ENCODE assay signal across 11 cellular contexts in the genomic region with DNA sequence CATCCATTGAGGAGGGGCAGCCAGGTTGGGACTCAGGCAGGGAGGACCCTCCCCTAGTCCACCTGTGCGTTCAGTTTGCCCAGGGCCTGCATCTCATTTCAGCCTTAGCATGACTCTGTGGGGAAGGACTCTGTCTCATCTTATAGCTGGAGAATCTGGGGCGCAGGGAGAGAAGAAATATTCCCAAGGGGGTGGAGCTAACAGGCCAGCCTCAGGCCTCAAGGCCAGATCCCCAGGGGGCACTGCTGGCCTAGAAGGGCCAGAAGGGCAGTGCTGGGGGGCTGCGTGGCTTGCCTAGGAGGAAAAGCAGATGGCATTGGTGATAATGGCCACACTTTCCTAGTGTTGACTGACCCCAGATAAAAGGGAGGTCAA. TPM values are rescaled to one million over a fixed set of nuclear protein-coding genes. Genes with fewer than 3 reads are reported as not detected.
DNase-seq lines count a peak whose midpoint lies in the region; ATAC-seq and TF ChIP-seq lines count a peak whose summit lies in the region.
"Had no signal": no experiment of that assay in that cellular context is flagged by ENCODE, and none has a peak within 500 bp of the region (broad histone marks: within the 10 kb centered on the region; RNA-seq: fewer than 3 reads in every experiment).

No MANE protein-coding gene starts in this region.

- DNase-seq in activated naive CD4-positive, alpha-beta T cell treated with anti-CD3 and anti-CD28 coated beads for 36 hours, result no peak
- DNase-seq in activated naive CD4-positive, alpha-beta T cell treated with anti-CD3 and anti-CD28 coated beads, Interleukin-2, amount 50 U/mL, for 16 hours, result no peak
- DNase-seq in central memory CD8-positive, alpha-beta T cell (ENCODE audit: low spot score in 2 of 2), result no peak
- DNase-seq in mesothelial cell of epicardium (ENCODE audit: low spot score in 2 of 2, unreplicated experiment in 2 of 2) (no peak), upper lobe of left lung (peak in 1 of 2 donors; percentile 16), dedifferentiated amniotic fluid mesenchymal stem cell (ENCODE audit: extremely low spot score) (no peak), NCI-H345 (lab: John Stamatoyannopoulos, UW) (no peak)
- DNase-seq in stimulated activated CD8-positive, alpha-beta memory T cell treated with anti-CD3 and anti-CD28 coated beads, Interleukin-4, amount 100 ng/mL, for 48 hours, result no peak
- DNase-seq: stimulated activated CD4-positive, alpha-beta T cell treated with anti-CD3 and anti-CD28 coated beads, Interleukin-15, amount 100 ng/mL, for 24 hours had no signal

- no peak for TF ChIP-seq POLR2A in upper lobe of left lung (IDR thresholded peaks at IDR 0.05)

- peak overlapping the region in 2 of 4 donors; percentile 34 to 40 for H3K4me3 ChIP-seq in upper lobe of left lung

- H3K9me3 ChIP-seq in upper lobe of left lung, result no peaks in the 10 kb centered on the region

- H3K36me3 Mint-ChIP-seq in activated naive CD4-positive, alpha-beta T cell treated with anti-CD3 and anti-CD28 coated beads for 36 hours (ENCODE audit: low read depth), result no peaks in the 10 kb centered on the region
- H3K36me3 Mint-ChIP-seq in central memory CD8-positive, alpha-beta T cell (ENCODE audit: insufficient read depth), result no peaks in the 10 kb centered on the region
- H3K36me3 Mint-ChIP-seq in mesothelial cell of epicardium, result peaks cover 26% of the 10 kb centered on the region

- no peak for TF ChIP-seq EP300 in upper lobe of left lung (IDR thresholded peaks at IDR 0.05)

- peak overlapping the region; percentile 81 to 99 (median 98) for H3K27ac ChIP-seq in upper lobe of left lung
- H3K27ac ChIP-seq: C4-2B, KMS-11 had no signal

- 69% methylated on average over 2 to 3 of the region's 3 CpGs for WGBS in upper lobe of left lung, 2 donors

- H3K27me3 Mint-ChIP-seq in activated naive CD4-positive, alpha-beta T cell treated with anti-CD3 and anti-CD28 coated beads for 36 hours (ENCODE audit: low read depth), result no peaks in the 10 kb centered on the region
- H3K27me3 Mint-ChIP-seq in central memory CD8-positive, alpha-beta T cell, result no peaks in the 10 kb centered on the region
- H3K27me3 Mint-ChIP-seq in mesothelial cell of epicardium (ENCODE audit: low read depth), result no peaks in the 10 kb centered on the region

- no peak for TF ChIP-seq CTCF in mesothelial cell of epicardium (IDR thresholded peaks at IDR 0.05; ENCODE audit: unreplicated experiment)
- no peak for TF ChIP-seq CTCF in upper lobe of left lung (IDR thresholded peaks at IDR 0.05)

- peak overlapping the region; percentile 48 for H3K4me3 Mint-ChIP-seq in activated naive CD4-positive, alpha-beta T cell treated with anti-CD3 and anti-CD28 coated beads for 36 hours
- peak overlapping the region; percentile 75 for H3K4me3 Mint-ChIP-seq in central memory CD8-positive, alpha-beta T cell
- H3K4me3 Mint-ChIP-seq in mesothelial cell of epicardium, result peak overlapping the region; percentile 31

- CTCF ChIA-PET in activated naive CD4-positive, alpha-beta T cell treated with anti-CD3 and anti-CD28 coated beads for 36 hours (lab: Charles Lee), result interaction anchor here (1.4 to 3.1 kb wide), 3 partner anchors 55 to 151 kb away, joined by 5 to 13 read pairs (median 5); no protein-coding TSS in a partner anchor

- no peak overlapping the region for H3K27ac Mint-ChIP-seq in activated naive CD4-positive, alpha-beta T cell treated with anti-CD3 and anti-CD28 coated beads for 36 hours
- peak overlapping the region; percentile 0 for H3K27ac Mint-ChIP-seq in central memory CD8-positive, alpha-beta T cell (ENCODE audit: low read depth)
- peak overlapping the region; percentile 98 for H3K27ac Mint-ChIP-seq in mesothelial cell of epicardium

- peaks cover 94 to 100% (median 98%) of the 10 kb centered on the region in 4 donors for H3K4me1 ChIP-seq in upper lobe of left lung

- intact Hi-C loops in activated naive CD4-positive, alpha-beta T cell treated with anti-CD3 and anti-CD28 coated beads for 36 hours (cut with micrococcal nuclease), result no loop called here

- no peak for ATAC-seq in central memory CD8-positive, alpha-beta T cell (replicated peaks; ENCODE audit: extremely low read depth, poor library complexity, severe bottlenecking)
- no peak for ATAC-seq in upper lobe of left lung (ENCODE audit: low FRiP score in 2 of 2)

- no peaks in the 10 kb centered on the region for H3K9me3 Mint-ChIP-seq in activated naive CD4-positive, alpha-beta T cell treated with anti-CD3 and anti-CD28 coated beads for 36 hours
- H3K9me3 Mint-ChIP-seq in central memory CD8-positive, alpha-beta T cell, result no peaks in the 10 kb centered on the region
- H3K9me3 Mint-ChIP-seq in mesothelial cell of epicardium, result no peaks in the 10 kb centered on the region

- peaks cover 51 to 90% (median 76%) of the 10 kb centered on the region in 4 donors for H3K36me3 ChIP-seq in upper lobe of left lung

- H3K27me3 ChIP-seq in upper lobe of left lung, result no peaks in the 10 kb centered on the region

- H3K4me1 Mint-ChIP-seq in activated naive CD4-positive, alpha-beta T cell treated with anti-CD3 and anti-CD28 coated beads for 36 hours (ENCODE audit: low read depth), result peaks cover 22% of the 10 kb centered on the region
- peaks cover 28% of the 10 kb centered on the region for H3K4me1 Mint-ChIP-seq in central memory CD8-positive, alpha-beta T cell
- peaks cover 54% of the 10 kb centered on the region for H3K4me1 Mint-ChIP-seq in mesothelial cell of epicardium

RNA-seq across cellular contexts. Expression of gene AMOTL2, which starts 10.9 kb away (rescaled TPM):
- total RNA-seq in activated naive CD4-positive, alpha-beta T cell treated with anti-CD3 and anti-CD28 coated beads for 36 hours, result under 1 TPM in 1 of 2 experiments, not detected in 1; 0.31 TPM
- total RNA-seq in mesothelial cell of epicardium (281 to 297 TPM (median 296 TPM) in 3 replicates), upper lobe of left lung (100 to 1,000 TPM in 5 of 6 donors, 10 to 100 TPM in 1; 73.3 to 179 (median 132) TPM)

Comparison
In these comparisons a context has a peak if more than half of its experiments do, and no peak if none do; other contexts are left out.
1. RNA of gene AMOTL2, which starts 10.9 kb away (total RNA-seq): 281 to 297 TPM in mesothelial cell of epicardium and 73.3 to 179 TPM in upper lobe of left lung; 0.31 TPM in activated naive CD4-positive, alpha-beta T cell treated with anti-CD3 and anti-CD28 coated beads for 36 hours; every median in the first group is over 10 times any median in the second.
2. Peak in every context shown above with its lines, with median percentiles within 50 percentile points of each other: H3K4me3 Mint-ChIP-seq.